ENCODE assay signal across 9 cellular contexts in genomic region chr12:109715310-109716091, GRCh38. TPM values are rescaled to one million over a fixed set of nuclear protein-coding genes. Genes with fewer than 3 reads are reported as not detected.
DNase-seq lines count a peak whose midpoint lies in the region; ATAC-seq lines count a peak whose summit lies in the region.
"Had no signal": no experiment of that assay in that cellular context is flagged by ENCODE, and none has a peak within 500 bp of the region (broad histone marks: within the 10 kb centered on the region; RNA-seq: fewer than 3 reads in every experiment).

No MANE protein-coding gene starts in this region.

- 62% methylated on average over 19 of the region's 19 CpGs for WGBS in right cardiac atrium

- H3K4me3 Mint-ChIP-seq in stimulated activated memory B cell treated with anti-CD40 and anti-IgM and Interleukin-4, amounts not matched to agents 10 μg/mL and 1 μg/mL and 100 μg/mL, for 72 hours, result peak overlapping the region; percentile 44

- no peaks in the 10 kb centered on the region for H3K36me3 Mint-ChIP-seq in stimulated activated memory B cell treated with anti-CD40 and anti-IgM and Interleukin-4, amounts not matched to agents 10 μg/mL and 1 μg/mL and 100 μg/mL, for 72 hours

- intact Hi-C loops in right cardiac atrium (cut with DNase I), result loop anchor here in 2 of 4 donors (10.0 kb wide), 2 partner anchors 59 to 111 kb away; no protein-coding TSS in a partner anchor

- peaks cover 16% of the 10 kb centered on the region for H3K4me1 ChIP-seq in right cardiac atrium (ENCODE audit: control insufficient read depth, insufficient read depth, low read length)

- H3K27ac Mint-ChIP-seq in stimulated activated memory B cell treated with anti-CD40 and anti-IgM and Interleukin-4, amounts not matched to agents 10 μg/mL and 1 μg/mL and 100 μg/mL, for 72 hours, result no peak overlapping the region

- peaks cover 12% of the 10 kb centered on the region for H3K4me1 Mint-ChIP-seq in stimulated activated memory B cell treated with anti-CD40 and anti-IgM and Interleukin-4, amounts not matched to agents 10 μg/mL and 1 μg/mL and 100 μg/mL, for 72 hours

- H3K27me3 ChIP-seq in right cardiac atrium (ENCODE audit: control insufficient read depth, insufficient read depth), result no peaks in the 10 kb centered on the region

- ATAC-seq in right cardiac atrium (no peak), GM18520 (IDR thresholded peaks at IDR 0.05; ENCODE audit: unreplicated experiment) (no peak), HG03196 (IDR thresholded peaks at IDR 0.05; ENCODE audit: unreplicated experiment) (no peak)
- ATAC-seq in stimulated activated memory B cell treated with anti-CD40 and anti-IgM and Interleukin-4, amounts not matched to agents 10 μg/mL and 1 μg/mL and 100 μg/mL, for 72 hours, result no peak

- H3K9me3 ChIP-seq in right cardiac atrium (ENCODE audit: control insufficient read depth, low read length), result no peaks in the 10 kb centered on the region
- H3K9me3 ChIP-seq: thoracic aorta had no signal

- peaks cover 59% of the 10 kb centered on the region for H3K27me3 Mint-ChIP-seq in stimulated activated memory B cell treated with anti-CD40 and anti-IgM and Interleukin-4, amounts not matched to agents 10 μg/mL and 1 μg/mL and 100 μg/mL, for 72 hours

- peak overlapping the region; percentile 74 for H3K27ac ChIP-seq in right cardiac atrium (ENCODE audit: low read length)
- H3K27ac ChIP-seq: thoracic aorta had no signal

- no peaks in the 10 kb centered on the region for H3K9me3 Mint-ChIP-seq in stimulated activated memory B cell treated with anti-CD40 and anti-IgM and Interleukin-4, amounts not matched to agents 10 μg/mL and 1 μg/mL and 100 μg/mL, for 72 hours

- DNase-seq in SHP77 (lab: John Stamatoyannopoulos, UW) (peak; percentile 11 to 53), SHP77 treated with DMSO at 0.1 percent for 48 hours (lab: John Stamatoyannopoulos, UW) (no peak), RPMI8226 (peak; percentile 83), right cardiac atrium (peak in 2 of 3 donors; percentile 76 to 78), SW480 (ENCODE audit: low spot score) (no peak)

- no peak overlapping the region for H3K4me3 ChIP-seq in right cardiac atrium (ENCODE audit: low read length)

RNA-seq across cellular contexts. Expression of gene FAM222A, which starts 1.9 kb away (rescaled TPM):
- total RNA-seq in right cardiac atrium, result 10 to 100 TPM in 2 of 4 donors, 1 to 10 TPM in 2; 9.3 to 16.4 (median 10.0) TPM
- polyA plus RNA-seq in right cardiac atrium, result 14.8 TPM

Comparison
In these comparisons a context has a peak if more than half of its experiments do, and no peak if none do; other contexts are left out.
1. DNase-seq: peak in SHP77 (2 of 2), RPMI8226 (single experiment) and right cardiac atrium (2 of 3); none in SHP77 treated with DMSO at 0.1 percent for 48 hours (single experiment) and SW480 (single experiment).